Comparison of ENCODE assay signal across 9 cellular contexts in genomic region chr4:151540728-151541437, GRCh38.
DNase-seq lines count a peak whose midpoint lies in the region; ATAC-seq, FAIRE-seq and TF ChIP-seq lines count a peak whose summit lies in the region.
"Had no signal": no experiment of that assay in that cellular context is flagged by ENCODE, and none has a peak within 500 bp of the region (broad histone marks: within the 10 kb centered on the region; RNA-seq: fewer than 3 reads in every experiment).

No MANE protein-coding gene starts in this region.

- no peak overlapping the region for H3K9ac ChIP-seq in endothelial cell of umbilical vein (replicated peaks; ENCODE audit: extremely low read depth, insufficient read depth, low read length)

- H3K27ac ChIP-seq in endothelial cell of umbilical vein (ENCODE audit: insufficient read depth, low read depth, low read length) (peak overlapping the region; percentile 21), pancreas (peak overlapping the region in 1 of 4 donors; percentile 23), stomach (peak overlapping the region in 2 of 5 donors; percentile 25 to 36), substantia nigra (ENCODE audit: low read depth, low read length, poor library complexity, severe bottlenecking) (no peak overlapping the region)

- H3K79me2 ChIP-seq in endothelial cell of umbilical vein (ENCODE audit: control insufficient read depth, insufficient read depth, low read length) = no peaks in the 10 kb centered on the region

- FAIRE-seq in endothelial cell of umbilical vein (lab: Jason Lieb, UNC) = no peak
- FAIRE-seq in pancreas (lab: Jason Lieb, UNC) = peak; percentile 49

- H3K9me3 ChIP-seq in endothelial cell of umbilical vein (replicated peaks; ENCODE audit: control insufficient read depth, insufficient read depth, low read length) (no peaks in the 10 kb centered on the region), pancreas (no peaks in the 10 kb centered on the region), stomach (no peaks in the 10 kb centered on the region)

- TF ChIP-seq EP300 in stomach (IDR thresholded peaks at IDR 0.05) = no peak

- H4K20me1 ChIP-seq in endothelial cell of umbilical vein (replicated peaks; ENCODE audit: control insufficient read depth, extremely low read depth, insufficient read depth, low read length) = no peaks in the 10 kb centered on the region

- H3K27me3 ChIP-seq in endothelial cell of umbilical vein (ENCODE audit: control insufficient read depth in 2 of 2, insufficient read depth in 2 of 2, low read length in 2 of 2) (no peaks in the 10 kb centered on the region), pancreas (no peaks in the 10 kb centered on the region), stomach (no peaks in the 10 kb centered on the region)

- CTCF ChIA-PET in endothelial cell of umbilical vein (lab: Charles Lee) = interaction anchor here (0.8 to 1.9 kb wide), 7 partner anchors 9 to 424 kb away, joined by 3 to 9 read pairs (median 4); no protein-coding TSS in a partner anchor

- no peaks in the 10 kb centered on the region for H3K4me1 Mint-ChIP-seq in stimulated activated memory B cell treated with anti-CD40 and anti-IgM and Interleukin-4, amounts not matched to agents 10 μg/mL and 1 μg/mL and 100 μg/mL, for 72 hours

- TF ChIP-seq CTCF in endothelial cell of umbilical vein (IDR thresholded peaks at IDR 0.05; ENCODE audit: extremely low read depth in 1 of 2, insufficient read depth in 1 of 2, low read depth in 1 of 2, low read length in 2 of 2) (no peak), pancreas (IDR thresholded peaks at IDR 0.05) (no peak), stomach (IDR thresholded peaks at IDR 0.05) (no peak)

- DNase-seq in DMS79 treated with DMSO at 0.1 percent for 48 hours (lab: John Stamatoyannopoulos, UW) (peak; percentile 26), NCI-H345 (lab: John Stamatoyannopoulos, UW) (peak; percentile 49), endothelial cell of umbilical vein (ENCODE audit: low read depth, low spot score) (peak; percentile 76), pancreas (peak in 1 of 6 donors; percentile 13), cortex of kidney (lab: John Stamatoyannopoulos, UW) (no peak), stomach (no peak), substantia nigra (lab: John Stamatoyannopoulos, UW) (no peak)

- WGBS in pancreas, 2 donors = 26 to 33% methylated on average over 3 of the region's 3 CpGs
- WGBS in stomach, 5 donors = 22 to 33% (median 30%) methylated on average over 3 of the region's 3 CpGs

- peak; percentile 71 to 86 (median 76) for ATAC-seq in pancreas
- no peak for ATAC-seq in stimulated activated memory B cell treated with anti-CD40 and anti-IgM and Interleukin-4, amounts not matched to agents 10 μg/mL and 1 μg/mL and 100 μg/mL, for 72 hours

- H3K36me3 ChIP-seq in endothelial cell of umbilical vein (ENCODE audit: control insufficient read depth in 2 of 2, extremely low read depth in 1 of 2, insufficient read depth in 2 of 2, low read length in 2 of 2) (no peaks in the 10 kb centered on the region), pancreas (no peaks in the 10 kb centered on the region), stomach (no peaks in the 10 kb centered on the region)

- H3K4me3 Mint-ChIP-seq in stimulated activated memory B cell treated with anti-CD40 and anti-IgM and Interleukin-4, amounts not matched to agents 10 μg/mL and 1 μg/mL and 100 μg/mL, for 72 hours = no peak overlapping the region
- H3K4me3 Mint-ChIP-seq: activated T-helper 1 cell treated with anti-CD3 and anti-CD28 coated beads, Interleukin-12 subunit alpha, Interleukin-12 subunit beta, Interleukin-2, Interleukin-4 antibody, amounts not matched to agents 30 ng/mL and 10 ng/mL and 1 ng/mL, durations not matched to agents 14 hours and 24 hours and 36 hours had no signal

- BruUV-seq in endothelial cell of umbilical vein (replicated peaks; lab: Mats Ljungman, UMichigan) = no TSS peak

- H3K9me1 ChIP-seq in endothelial cell of umbilical vein (replicated peaks; ENCODE audit: control insufficient read depth, extremely low read depth, insufficient read depth, low read length) = no peaks in the 10 kb centered on the region

- H3K27ac Mint-ChIP-seq in stimulated activated memory B cell treated with anti-CD40 and anti-IgM and Interleukin-4, amounts not matched to agents 10 μg/mL and 1 μg/mL and 100 μg/mL, for 72 hours = no peak overlapping the region
- H3K27ac Mint-ChIP-seq: activated T-helper 1 cell treated with anti-CD3 and anti-CD28 coated beads, Interleukin-12 subunit alpha, Interleukin-12 subunit beta, Interleukin-2, Interleukin-4 antibody, amounts not matched to agents 30 ng/mL and 10 ng/mL and 1 ng/mL, durations not matched to agents 14 hours and 24 hours and 36 hours had no signal

- H3K4me2 ChIP-seq in endothelial cell of umbilical vein (ENCODE audit: insufficient read depth, low read length) = peak overlapping the region; percentile 64

- intact Hi-C loops in endothelial cell of umbilical vein (cut with micrococcal nuclease) (no loop called here), pancreas (cut with DNase I) (no loop called here), stomach (cut with DNase I; ENCODE audit: low total_unique reads) (no loop called here)

- H2AFZ ChIP-seq in endothelial cell of umbilical vein (ENCODE audit: low read depth, low read length) = peak overlapping the region; percentile 70

- H3K9me3 Mint-ChIP-seq in stimulated activated memory B cell treated with anti-CD40 and anti-IgM and Interleukin-4, amounts not matched to agents 10 μg/mL and 1 μg/mL and 100 μg/mL, for 72 hours = no peaks in the 10 kb centered on the region
- H3K9me3 Mint-ChIP-seq: activated T-helper 1 cell treated with anti-CD3 and anti-CD28 coated beads, Interleukin-12 subunit alpha, Interleukin-12 subunit beta, Interleukin-2, Interleukin-4 antibody, amounts not matched to agents 30 ng/mL and 10 ng/mL and 1 ng/mL, durations not matched to agents 14 hours and 24 hours and 36 hours had no signal

- H3K27me3 Mint-ChIP-seq in stimulated activated memory B cell treated with anti-CD40 and anti-IgM and Interleukin-4, amounts not matched to agents 10 μg/mL and 1 μg/mL and 100 μg/mL, for 72 hours = no peaks in the 10 kb centered on the region

- H3K4me1 ChIP-seq in endothelial cell of umbilical vein (ENCODE audit: control insufficient read depth, extremely low read depth, insufficient read depth, low read length) (peaks cover 13% of the 10 kb centered on the region), pancreas (peaks cover 12 to 17% (median 13%) of the 10 kb centered on the region in 3 donors), stomach (peaks cover 0 to 16% (median 8%) of the 10 kb centered on the region in 4 donors)

- no peaks in the 10 kb centered on the region for H3K36me3 Mint-ChIP-seq in stimulated activated memory B cell treated with anti-CD40 and anti-IgM and Interleukin-4, amounts not matched to agents 10 μg/mL and 1 μg/mL and 100 μg/mL, for 72 hours

- TF ChIP-seq POLR2A in endothelial cell of umbilical vein (IDR thresholded peaks at IDR 0.05; ENCODE audit: low read depth, low read length) (no peak), stomach (IDR thresholded peaks at IDR 0.05) (no peak)

- dilution Hi-C loops in endothelial cell of umbilical vein (cut with MboI; ENCODE audit: extremely low pct_ligation_motif_present, low sequenced_read_pairs) = no loop called here

- peak overlapping the region in 1 of 3 experiments; percentile 4 for H3K4me3 ChIP-seq in endothelial cell of umbilical vein (replicated peaks in 1 of 3; ENCODE audit: insufficient read depth in 1 of 3, low read depth in 1 of 3, low read length in 3 of 3)
- H3K4me3 ChIP-seq in pancreas = no peak overlapping the region
- no peak overlapping the region for H3K4me3 ChIP-seq in stomach

- POLR2A ChIA-PET in endothelial cell of umbilical vein (lab: Charles Lee) = no interaction called here

TF ChIP-seq in endothelial cell of umbilical vein, 7 proteins besides CTCF, POLR2A, EP300 and RAD21:
- TF ChIP-seq FOS (IDR thresholded peaks at IDR 0.05; ENCODE audit: borderline replicate concordance, insufficient read depth, low read length) = peak; percentile 90
- no peak for TF ChIP-seq MYC (IDR thresholded peaks at IDR 0.05; ENCODE audit: low read depth, low read length)
- TF ChIP-seq JUN (IDR thresholded peaks at IDR 0.05; ENCODE audit: borderline replicate concordance, insufficient read depth, insufficient read length, low read depth) = peak; percentile 59
- TF ChIP-seq MAX (IDR thresholded peaks at IDR 0.05; ENCODE audit: insufficient read depth, insufficient read length) = no peak

Comparison
In these comparisons a context has a peak if more than half of its experiments do, and no peak if none do; other contexts are left out.
1. DNase-seq: peak in DMS79 treated with DMSO at 0.1 percent for 48 hours (single experiment), NCI-H345 (single experiment) and endothelial cell of umbilical vein (single experiment); none in cortex of kidney (single experiment), stomach (single experiment) and substantia nigra (0 of 49).